In the genomic region with DNA sequence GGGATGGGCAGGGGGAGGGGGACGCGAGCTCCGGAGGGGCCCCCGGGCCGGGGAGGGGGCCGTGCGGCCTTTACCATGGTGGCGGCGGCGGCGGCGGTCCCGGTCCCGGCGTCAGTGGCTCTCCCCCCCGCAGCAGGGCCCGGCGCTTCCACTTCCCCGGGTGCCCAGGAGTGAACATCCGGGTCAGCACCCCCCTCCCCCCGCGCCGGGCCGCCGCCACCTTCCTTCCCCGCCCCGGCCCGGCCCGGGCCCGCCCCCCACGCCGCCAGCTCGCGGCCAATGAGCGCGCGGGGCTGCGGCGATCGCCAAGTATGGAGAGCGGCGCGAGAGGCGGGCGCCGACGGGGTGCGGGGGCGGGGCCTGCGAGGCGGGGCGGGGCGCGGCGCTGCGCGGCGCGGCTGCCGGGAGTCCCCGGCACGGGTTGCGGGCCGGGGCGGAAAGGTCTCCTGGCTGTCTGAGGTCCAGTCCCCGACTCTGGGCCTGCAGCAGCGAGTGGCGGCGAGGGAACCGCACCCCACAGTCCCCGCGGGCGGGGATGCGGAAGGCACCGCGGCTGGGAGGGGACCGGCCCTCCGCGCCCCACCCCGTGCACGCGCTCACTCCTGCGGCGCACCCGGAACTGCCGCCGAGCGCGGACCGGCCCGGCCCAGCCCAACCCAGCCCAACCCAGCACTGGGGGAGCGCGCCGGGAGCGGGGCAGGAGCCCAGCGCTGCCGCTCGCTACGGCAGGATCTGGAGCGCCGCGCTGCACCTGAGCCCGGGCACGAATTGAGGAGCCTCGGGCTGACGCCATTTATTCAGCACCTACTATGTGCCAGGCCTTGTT, we compare ENCODE assay signal across 1 cellular context.
TF ChIP-seq lines count a peak whose summit lies in the region.

A gene (minus strand): TSS at position 178 of the 826 bp plus-strand sequence. CDS start 101 bp downstream, at position 77.

TF ChIP-seq in K562, 482 proteins besides CTCF, POLR2A, EP300 and RAD21 (continued from another document and continues in another):
- TF ChIP-seq, protein P1, sequence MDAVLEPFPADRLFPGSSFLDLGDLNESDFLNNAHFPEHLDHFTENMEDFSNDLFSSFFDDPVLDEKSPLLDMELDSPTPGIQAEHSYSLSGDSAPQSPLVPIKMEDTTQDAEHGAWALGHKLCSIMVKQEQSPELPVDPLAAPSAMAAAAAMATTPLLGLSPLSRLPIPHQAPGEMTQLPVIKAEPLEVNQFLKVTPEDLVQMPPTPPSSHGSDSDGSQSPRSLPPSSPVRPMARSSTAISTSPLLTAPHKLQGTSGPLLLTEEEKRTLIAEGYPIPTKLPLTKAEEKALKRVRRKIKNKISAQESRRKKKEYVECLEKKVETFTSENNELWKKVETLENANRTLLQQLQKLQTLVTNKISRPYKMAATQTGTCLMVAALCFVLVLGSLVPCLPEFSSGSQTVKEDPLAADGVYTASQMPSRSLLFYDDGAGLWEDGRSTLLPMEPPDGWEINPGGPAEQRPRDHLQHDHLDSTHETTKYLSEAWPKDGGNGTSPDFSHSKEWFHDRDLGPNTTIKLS (IDR thresholded peaks at IDR 0.05; ENCODE audit: borderline replicate concordance, low read depth) = peak; percentile 49; the same call in 1 of the 2 replicates
- TF ChIP-seq U2AF1 (optimal IDR thresholded peaks at IDR 0.05; ENCODE audit: low read depth, low read length) (peak; percentile 69), ETV5 (CRISPR knock-in tag; IDR thresholded peaks at IDR 0.05; ENCODE audit: low read depth) (peak; percentile 20; the same call in 1 of the 2 replicates), HNRNPLL (IDR thresholded peaks at IDR 0.05; ENCODE audit: low read depth, low read length, poor library complexity, severe bottlenecking) (peak; percentile 34), SAP30 (IDR thresholded peaks at IDR 0.05; ENCODE audit: borderline replicate concordance, insufficient read depth, low read depth, low read length, poor library complexity, severe bottlenecking) (peak; percentile 89), MAZ (CRISPR knock-in tag; conservative IDR thresholded peaks at IDR 0.05 in 1 of 2, IDR thresholded peaks at IDR 0.05 in 1 of 2) (peak; percentile 81 to 93), ELF1 (tag; IDR thresholded peaks at IDR 0.05) (peak; percentile 96), ATF7 (IDR thresholded peaks at IDR 0.05) (peak; percentile 71), POLR2H (tag; IDR thresholded peaks at IDR 0.05; ENCODE audit: low read depth) (peak; percentile 90), RB1 (IDR thresholded peaks at IDR 0.05; ENCODE audit: low read depth) (peak; percentile 96), GABPB1 (CRISPR knock-in tag; IDR thresholded peaks at IDR 0.05) (peak; percentile 61; the same call in 1 of the 2 replicates), GTF2E2 (tag; IDR thresholded peaks at IDR 0.05) (peak; percentile 86), POU5F1 (IDR thresholded peaks at IDR 0.05; ENCODE audit: borderline replicate concordance, low read depth, low read length, partially characterized antibody) (no peak), KAT2B (IDR thresholded peaks at IDR 0.05; ENCODE audit: low read depth, low read length) (peak; percentile 70), PTBP1 (IDR thresholded peaks at IDR 0.05; ENCODE audit: low read depth, low read length) (no peak), MTF1 (CRISPR knock-in tag; IDR thresholded peaks at IDR 0.05; ENCODE audit: borderline replicate concordance) (no peak), NONO (IDR thresholded peaks at IDR 0.05; ENCODE audit: low read depth in 2 of 2, low read length in 1 of 2) (peak; percentile 92 to 93), POLR2B (IDR thresholded peaks at IDR 0.05; ENCODE audit: low read depth, partially characterized antibody) (peak; percentile 54), KDM4B (IDR thresholded peaks at IDR 0.05; ENCODE audit: borderline replicate concordance in 2 of 2, low read depth in 1 of 2) (peak in 1 of 2 experiments; percentile 74; a peak in 1 of 4 replicates), TEAD1 (CRISPR knock-in tag; IDR thresholded peaks at IDR 0.05) (peak; percentile 20 to 81; a peak in 1 of 4 replicates), POLR2G (IDR thresholded peaks at IDR 0.05; ENCODE audit: low read depth, low read length) (peak; percentile 91), RBM25 (IDR thresholded peaks at IDR 0.05; ENCODE audit: low read depth, low read length, severe bottlenecking) (peak; percentile 55), PML (IDR thresholded peaks at IDR 0.05; ENCODE audit: low read length) (0 out of 2 replicates have a peak, but pooled peaks have one; percentile 47), CTBP1 (IDR thresholded peaks at IDR 0.05; ENCODE audit: borderline replicate concordance) (peak; percentile 98), NFRKB (IDR thresholded peaks at IDR 0.05; ENCODE audit: low read depth) (peak; percentile 50; the same call in 1 of the 2 replicates), KDM5B (IDR thresholded peaks at IDR 0.05; ENCODE audit: insufficient replicate concordance, low read depth, low read length) (peak; percentile 87), ZNF75A (CRISPR knock-in tag; IDR thresholded peaks at IDR 0.05) (0 out of 2 replicates have a peak, but pooled peaks have one; percentile 35), ZBTB1 (CRISPR knock-in tag; IDR thresholded peaks at IDR 0.05; ENCODE audit: borderline replicate concordance, low read depth) (peak; percentile 95)
- TF ChIP-seq, protein P2, sequence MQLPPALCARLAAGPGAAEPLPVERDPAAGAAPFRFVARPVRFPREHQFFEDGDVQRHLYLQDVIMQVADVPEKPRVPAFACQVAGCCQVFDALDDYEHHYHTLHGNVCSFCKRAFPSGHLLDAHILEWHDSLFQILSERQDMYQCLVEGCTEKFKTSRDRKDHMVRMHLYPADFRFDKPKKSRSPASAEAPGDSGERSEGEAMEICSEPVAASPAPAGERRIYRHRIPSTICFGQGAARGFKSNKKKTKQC (CRISPR knock-in tag; IDR thresholded peaks at IDR 0.05) = peak; percentile 39; the same call in 1 of the 2 replicates
- TF ChIP-seq, protein P3, sequence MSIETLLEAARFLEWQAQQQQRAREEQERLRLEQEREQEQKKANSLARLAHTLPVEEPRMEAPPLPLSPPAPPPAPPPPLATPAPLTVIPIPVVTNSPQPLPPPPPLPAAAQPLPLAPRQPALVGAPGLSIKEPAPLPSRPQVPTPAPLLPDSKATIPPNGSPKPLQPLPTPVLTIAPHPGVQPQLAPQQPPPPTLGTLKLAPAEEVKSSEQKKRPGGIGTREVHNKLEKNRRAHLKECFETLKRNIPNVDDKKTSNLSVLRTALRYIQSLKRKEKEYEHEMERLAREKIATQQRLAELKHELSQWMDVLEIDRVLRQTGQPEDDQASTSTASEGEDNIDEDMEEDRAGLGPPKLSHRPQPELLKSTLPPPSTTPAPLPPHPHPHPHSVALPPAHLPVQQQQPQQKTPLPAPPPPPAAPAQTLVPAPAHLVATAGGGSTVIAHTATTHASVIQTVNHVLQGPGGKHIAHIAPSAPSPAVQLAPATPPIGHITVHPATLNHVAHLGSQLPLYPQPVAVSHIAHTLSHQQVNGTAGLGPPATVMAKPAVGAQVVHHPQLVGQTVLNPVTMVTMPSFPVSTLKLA (conservative IDR thresholded peaks at IDR 0.05) = peak; percentile 49 to 87; a peak in 3 of 4 replicates
- TF ChIP-seq, protein P4, sequence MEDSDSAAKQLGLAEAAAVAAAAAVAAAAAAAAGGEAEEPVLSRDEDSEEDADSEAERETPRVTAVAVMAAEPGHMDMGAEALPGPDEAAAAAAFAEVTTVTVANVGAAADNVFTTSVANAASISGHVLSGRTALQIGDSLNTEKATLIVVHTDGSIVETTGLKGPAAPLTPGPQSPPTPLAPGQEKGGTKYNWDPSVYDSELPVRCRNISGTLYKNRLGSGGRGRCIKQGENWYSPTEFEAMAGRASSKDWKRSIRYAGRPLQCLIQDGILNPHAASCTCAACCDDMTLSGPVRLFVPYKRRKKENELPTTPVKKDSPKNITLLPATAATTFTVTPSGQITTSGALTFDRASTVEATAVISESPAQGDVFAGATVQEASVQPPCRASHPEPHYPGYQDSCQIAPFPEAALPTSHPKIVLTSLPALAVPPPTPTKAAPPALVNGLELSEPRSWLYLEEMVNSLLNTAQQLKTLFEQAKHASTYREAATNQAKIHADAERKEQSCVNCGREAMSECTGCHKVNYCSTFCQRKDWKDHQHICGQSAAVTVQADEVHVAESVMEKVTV (CRISPR knock-in tag; IDR thresholded peaks at IDR 0.05) = no peak
- TF ChIP-seq, protein P5, sequence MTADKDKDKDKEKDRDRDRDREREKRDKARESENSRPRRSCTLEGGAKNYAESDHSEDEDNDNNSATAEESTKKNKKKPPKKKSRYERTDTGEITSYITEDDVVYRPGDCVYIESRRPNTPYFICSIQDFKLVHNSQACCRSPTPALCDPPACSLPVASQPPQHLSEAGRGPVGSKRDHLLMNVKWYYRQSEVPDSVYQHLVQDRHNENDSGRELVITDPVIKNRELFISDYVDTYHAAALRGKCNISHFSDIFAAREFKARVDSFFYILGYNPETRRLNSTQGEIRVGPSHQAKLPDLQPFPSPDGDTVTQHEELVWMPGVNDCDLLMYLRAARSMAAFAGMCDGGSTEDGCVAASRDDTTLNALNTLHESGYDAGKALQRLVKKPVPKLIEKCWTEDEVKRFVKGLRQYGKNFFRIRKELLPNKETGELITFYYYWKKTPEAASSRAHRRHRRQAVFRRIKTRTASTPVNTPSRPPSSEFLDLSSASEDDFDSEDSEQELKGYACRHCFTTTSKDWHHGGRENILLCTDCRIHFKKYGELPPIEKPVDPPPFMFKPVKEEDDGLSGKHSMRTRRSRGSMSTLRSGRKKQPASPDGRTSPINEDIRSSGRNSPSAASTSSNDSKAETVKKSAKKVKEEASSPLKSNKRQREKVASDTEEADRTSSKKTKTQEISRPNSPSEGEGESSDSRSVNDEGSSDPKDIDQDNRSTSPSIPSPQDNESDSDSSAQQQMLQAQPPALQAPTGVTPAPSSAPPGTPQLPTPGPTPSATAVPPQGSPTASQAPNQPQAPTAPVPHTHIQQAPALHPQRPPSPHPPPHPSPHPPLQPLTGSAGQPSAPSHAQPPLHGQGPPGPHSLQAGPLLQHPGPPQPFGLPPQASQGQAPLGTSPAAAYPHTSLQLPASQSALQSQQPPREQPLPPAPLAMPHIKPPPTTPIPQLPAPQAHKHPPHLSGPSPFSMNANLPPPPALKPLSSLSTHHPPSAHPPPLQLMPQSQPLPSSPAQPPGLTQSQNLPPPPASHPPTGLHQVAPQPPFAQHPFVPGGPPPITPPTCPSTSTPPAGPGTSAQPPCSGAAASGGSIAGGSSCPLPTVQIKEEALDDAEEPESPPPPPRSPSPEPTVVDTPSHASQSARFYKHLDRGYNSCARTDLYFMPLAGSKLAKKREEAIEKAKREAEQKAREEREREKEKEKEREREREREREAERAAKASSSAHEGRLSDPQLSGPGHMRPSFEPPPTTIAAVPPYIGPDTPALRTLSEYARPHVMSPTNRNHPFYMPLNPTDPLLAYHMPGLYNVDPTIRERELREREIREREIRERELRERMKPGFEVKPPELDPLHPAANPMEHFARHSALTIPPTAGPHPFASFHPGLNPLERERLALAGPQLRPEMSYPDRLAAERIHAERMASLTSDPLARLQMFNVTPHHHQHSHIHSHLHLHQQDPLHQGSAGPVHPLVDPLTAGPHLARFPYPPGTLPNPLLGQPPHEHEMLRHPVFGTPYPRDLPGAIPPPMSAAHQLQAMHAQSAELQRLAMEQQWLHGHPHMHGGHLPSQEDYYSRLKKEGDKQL (CRISPR knock-in tag; IDR thresholded peaks at IDR 0.05; ENCODE audit: borderline replicate concordance) = no peak
- TF ChIP-seq, protein P6, sequence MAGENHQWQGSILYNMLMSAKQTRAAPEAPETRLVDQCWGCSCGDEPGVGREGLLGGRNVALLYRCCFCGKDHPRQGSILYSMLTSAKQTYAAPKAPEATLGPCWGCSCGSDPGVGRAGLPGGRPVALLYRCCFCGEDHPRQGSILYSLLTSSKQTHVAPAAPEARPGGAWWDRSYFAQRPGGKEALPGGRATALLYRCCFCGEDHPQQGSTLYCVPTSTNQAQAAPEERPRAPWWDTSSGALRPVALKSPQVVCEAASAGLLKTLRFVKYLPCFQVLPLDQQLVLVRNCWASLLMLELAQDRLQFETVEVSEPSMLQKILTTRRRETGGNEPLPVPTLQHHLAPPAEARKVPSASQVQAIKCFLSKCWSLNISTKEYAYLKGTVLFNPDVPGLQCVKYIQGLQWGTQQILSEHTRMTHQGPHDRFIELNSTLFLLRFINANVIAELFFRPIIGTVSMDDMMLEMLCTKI (IDR thresholded peaks at IDR 0.05; ENCODE audit: partially characterized antibody) = no peak
- TF ChIP-seq, protein P7, sequence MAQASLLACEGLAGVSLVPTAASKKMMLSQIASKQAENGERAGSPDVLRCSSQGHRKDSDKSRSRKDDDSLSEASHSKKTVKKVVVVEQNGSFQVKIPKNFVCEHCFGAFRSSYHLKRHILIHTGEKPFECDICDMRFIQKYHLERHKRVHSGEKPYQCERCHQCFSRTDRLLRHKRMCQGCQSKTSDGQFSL (CRISPR knock-in tag; IDR thresholded peaks at IDR 0.05) = peak; percentile 73; the same call in 1 of the 2 replicates
- TF ChIP-seq, protein P7 (tag; IDR thresholded peaks at IDR 0.05) = peak in 1 of 2 experiments; percentile 82; a peak in 2 of 4 replicates
- TF ChIP-seq, protein P8, sequence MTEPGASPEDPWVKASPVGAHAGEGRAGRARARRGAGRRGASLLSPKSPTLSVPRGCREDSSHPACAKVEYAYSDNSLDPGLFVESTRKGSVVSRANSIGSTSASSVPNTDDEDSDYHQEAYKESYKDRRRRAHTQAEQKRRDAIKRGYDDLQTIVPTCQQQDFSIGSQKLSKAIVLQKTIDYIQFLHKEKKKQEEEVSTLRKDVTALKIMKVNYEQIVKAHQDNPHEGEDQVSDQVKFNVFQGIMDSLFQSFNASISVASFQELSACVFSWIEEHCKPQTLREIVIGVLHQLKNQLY (CRISPR knock-in tag; conservative IDR thresholded peaks at IDR 0.05) = 0 out of 4 replicates have a peak, but pooled peaks of 1 of the 2 experiments have one; percentile 72
- TF ChIP-seq, protein P9, sequence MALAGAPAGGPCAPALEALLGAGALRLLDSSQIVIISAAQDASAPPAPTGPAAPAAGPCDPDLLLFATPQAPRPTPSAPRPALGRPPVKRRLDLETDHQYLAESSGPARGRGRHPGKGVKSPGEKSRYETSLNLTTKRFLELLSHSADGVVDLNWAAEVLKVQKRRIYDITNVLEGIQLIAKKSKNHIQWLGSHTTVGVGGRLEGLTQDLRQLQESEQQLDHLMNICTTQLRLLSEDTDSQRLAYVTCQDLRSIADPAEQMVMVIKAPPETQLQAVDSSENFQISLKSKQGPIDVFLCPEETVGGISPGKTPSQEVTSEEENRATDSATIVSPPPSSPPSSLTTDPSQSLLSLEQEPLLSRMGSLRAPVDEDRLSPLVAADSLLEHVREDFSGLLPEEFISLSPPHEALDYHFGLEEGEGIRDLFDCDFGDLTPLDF (CRISPR knock-in tag; IDR thresholded peaks at IDR 0.05) = peak; percentile 52; the same call in 1 of the 2 replicates
- TF ChIP-seq, protein P10, sequence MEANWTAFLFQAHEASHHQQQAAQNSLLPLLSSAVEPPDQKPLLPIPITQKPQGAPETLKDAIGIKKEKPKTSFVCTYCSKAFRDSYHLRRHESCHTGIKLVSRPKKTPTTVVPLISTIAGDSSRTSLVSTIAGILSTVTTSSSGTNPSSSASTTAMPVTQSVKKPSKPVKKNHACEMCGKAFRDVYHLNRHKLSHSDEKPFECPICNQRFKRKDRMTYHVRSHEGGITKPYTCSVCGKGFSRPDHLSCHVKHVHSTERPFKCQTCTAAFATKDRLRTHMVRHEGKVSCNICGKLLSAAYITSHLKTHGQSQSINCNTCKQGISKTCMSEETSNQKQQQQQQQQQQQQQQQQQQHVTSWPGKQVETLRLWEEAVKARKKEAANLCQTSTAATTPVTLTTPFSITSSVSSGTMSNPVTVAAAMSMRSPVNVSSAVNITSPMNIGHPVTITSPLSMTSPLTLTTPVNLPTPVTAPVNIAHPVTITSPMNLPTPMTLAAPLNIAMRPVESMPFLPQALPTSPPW (CRISPR knock-in tag; IDR thresholded peaks at IDR 0.05) = peak; percentile 100
